25 cellular contexts compared by ENCODE assay signal in the genomic region with DNA sequence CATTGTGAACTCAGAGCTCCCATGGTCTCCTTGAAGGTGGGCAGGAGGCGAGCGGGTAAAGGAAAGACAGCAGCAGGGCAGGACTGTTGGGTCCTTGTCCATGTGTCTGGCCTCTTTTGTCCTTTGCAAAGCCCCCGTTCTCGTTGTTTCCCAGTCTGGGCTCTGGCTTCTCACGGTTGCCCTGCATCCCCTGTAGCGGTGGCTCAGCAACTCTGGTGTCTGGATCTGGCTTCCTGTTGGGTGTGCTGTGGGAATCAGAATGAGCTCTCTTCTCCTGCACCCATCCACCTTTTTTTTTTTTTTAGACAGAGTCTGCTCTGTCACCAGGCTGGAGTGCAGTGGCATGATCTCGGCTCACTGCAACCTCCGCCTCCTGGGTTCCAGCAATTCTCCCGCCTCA. TPM values are rescaled to one million over a fixed set of nuclear protein-coding genes. Genes with fewer than 3 reads are reported as not detected.
DNase-seq lines count a peak whose midpoint lies in the region; TF ChIP-seq lines count a peak whose summit lies in the region.
"Had no signal": no experiment of that assay in that cellular context is flagged by ENCODE, and none has a peak within 500 bp of the region (broad histone marks: within the 10 kb centered on the region; RNA-seq: fewer than 3 reads in every experiment).

No MANE protein-coding gene starts in this region.

- no peak for DNase-seq in neuronal stem cell (ENCODE audit: low spot score)
- peak; percentile 55 for DNase-seq in spleen
- no peak for DNase-seq in HPDE6-E6E7 (ENCODE audit: extremely low spot score)
- DNase-seq in activated naive CD4-positive, alpha-beta T cell (lab: John Stamatoyannopoulos, UW), result no peak
- no peak for DNase-seq in T-helper 2 cell
- DNase-seq: AML-193; CD4-positive, alpha-beta memory T cell; COR-L47; DMS53; HFFc6; NCI-H1092; NCI-H1417 treated with DMSO at 0.1 percent for 48 hours; NCI-H1694 treated with DMSO at 0.1 percent for 48 hours; NCI-H2081; NCI-H2227 treated with DMSO at 0.1 percent for 48 hours; NCI-H526 treated with DMSO at 0.1 percent for 48 hours; Right ventricle myocardium superior; RPMI8226 had no signal

- peaks cover 3% of the 10 kb centered on the region for H4K20me1 ChIP-seq in Loucy (ENCODE audit: insufficient read depth, low read length, poor library complexity, severe bottlenecking)

- H3K4me3 ChIP-seq in Loucy (ENCODE audit: low read length, poor library complexity, severe bottlenecking) (peak overlapping the region; percentile 43), neuronal stem cell (ENCODE audit: low read length in 2 of 2) (no peak overlapping the region), spleen (no peak overlapping the region)
- H3K4me3 ChIP-seq: A549; BLaER1 treated with 17β-estradiol and CSF1 and Interleukin-3, amounts not matched to agents 10 nM and 100 nM; GM23338; HAP-1; SJSA1 had no signal

- H2BK12ac ChIP-seq in neuronal stem cell (ENCODE audit: low read length), result no peak overlapping the region

- peaks cover 77% of the 10 kb centered on the region for H3K4me1 ChIP-seq in Loucy (ENCODE audit: insufficient read depth, low read length, poor library complexity, severe bottlenecking)
- peaks cover 11 to 17% of the 10 kb centered on the region in 2 donors for H3K4me1 ChIP-seq in neuronal stem cell (ENCODE audit: control insufficient read depth in 2 of 2, insufficient read depth in 1 of 2, low read depth in 1 of 2, low read length in 2 of 2)
- peaks cover 20 to 90% (median 64%) of the 10 kb centered on the region in 6 donors for H3K4me1 ChIP-seq in spleen
- H3K4me1 ChIP-seq: A549 had no signal

- H3K14ac ChIP-seq in neuronal stem cell (ENCODE audit: low read length), result no peak overlapping the region

- H3K27ac ChIP-seq in C4-2B (peak overlapping the region; percentile 84), neuronal stem cell (replicated peaks; ENCODE audit: low read length) (no peak overlapping the region), spleen (peak overlapping the region in 2 of 8 donors; percentile 82 to 96)
- H3K27ac ChIP-seq: A549, SJSA1 had no signal

- H2BK120ac ChIP-seq in neuronal stem cell (ENCODE audit: low read depth, low read length), result no peak overlapping the region

- H4K8ac ChIP-seq in neuronal stem cell (ENCODE audit: low read depth, low read length), result no peak overlapping the region

- H3K23ac ChIP-seq in neuronal stem cell (ENCODE audit: low read depth, low read length, poor library complexity), result no peak overlapping the region

- H4K91ac ChIP-seq in neuronal stem cell (ENCODE audit: low read depth, low read length, poor library complexity), result no peak overlapping the region

- TF ChIP-seq POLR2A in spleen (IDR thresholded peaks at IDR 0.05), result no peak

- no peak overlapping the region for H3K18ac ChIP-seq in neuronal stem cell (ENCODE audit: low read length)

- H3K36me3 ChIP-seq in Loucy (ENCODE audit: insufficient read depth, low read length), result no peaks in the 10 kb centered on the region
- peaks cover 0 to 25% of the 10 kb centered on the region in 2 donors for H3K36me3 ChIP-seq in neuronal stem cell (replicated peaks in 1 of 2; ENCODE audit: control insufficient read depth in 2 of 2, insufficient read depth in 2 of 2, low read length in 2 of 2)
- peaks cover 0 to 63% (median 33%) of the 10 kb centered on the region in 6 donors for H3K36me3 ChIP-seq in spleen
- H3K36me3 ChIP-seq: HAP-1 had no signal

- H3K9me3 ChIP-seq in Loucy (ENCODE audit: insufficient read depth, low read depth, low read length) (no peaks in the 10 kb centered on the region), neuronal stem cell (replicated peaks in 1 of 2; ENCODE audit: control insufficient read depth in 2 of 2, insufficient read depth in 1 of 2, low read depth in 1 of 2, low read length in 2 of 2) (no peaks in the 10 kb centered on the region), spleen (no peaks in the 10 kb centered on the region)
- H3K9me3 ChIP-seq: A549; BLaER1 treated with 17β-estradiol and CSF1 and Interleukin-3, amounts not matched to agents 10 nM and 100 nM; HAP-1; SJSA1 had no signal

- peak overlapping the region; percentile 17 for H2BK5ac ChIP-seq in neuronal stem cell (ENCODE audit: low read length)

- H2AFZ ChIP-seq in Loucy (ENCODE audit: low read length), result no peak overlapping the region
- H2AFZ ChIP-seq in neuronal stem cell (ENCODE audit: low read length), result no peak overlapping the region
- H2AFZ ChIP-seq: GM23338 had no signal

- peak overlapping the region; percentile 36 for H2AK5ac ChIP-seq in neuronal stem cell (ENCODE audit: low read depth, low read length)

- H2BK15ac ChIP-seq in neuronal stem cell (ENCODE audit: low read length), result no peak overlapping the region

- TF ChIP-seq CTCF in C4-2B (conservative IDR thresholded peaks at IDR 0.05) (no peak), Loucy (conservative IDR thresholded peaks at IDR 0.05; ENCODE audit: low read length) (no peak), spleen (IDR thresholded peaks at IDR 0.05 in 8 of 11, conservative IDR thresholded peaks at IDR 0.05 in 3 of 11) (no peak)

- H3K27me3 ChIP-seq in Loucy (ENCODE audit: insufficient read depth, low read length, poor library complexity, severe bottlenecking), result no peaks in the 10 kb centered on the region
- H3K27me3 ChIP-seq in neuronal stem cell (ENCODE audit: control insufficient read depth in 3 of 3, insufficient read depth in 3 of 3, low read depth in 1 of 3, low read length in 3 of 3), result no peaks in the 10 kb centered on the region
- no peaks in the 10 kb centered on the region for H3K27me3 ChIP-seq in spleen (replicated peaks in 1 of 7)
- H3K27me3 ChIP-seq: SJSA1 had no signal

- H3K4me2 ChIP-seq in Loucy (ENCODE audit: low read depth, low read length, poor library complexity, severe bottlenecking), result peak overlapping the region; percentile 81
- H3K4me2 ChIP-seq in neuronal stem cell (ENCODE audit: insufficient read depth, low read length, poor library complexity, severe bottlenecking), result no peak overlapping the region
- H3K4me2 ChIP-seq: A549, GM23338 had no signal

- no peak overlapping the region for H3K4ac ChIP-seq in neuronal stem cell (ENCODE audit: low read length)

- H3K9ac ChIP-seq in Loucy (ENCODE audit: low read depth, low read length, poor library complexity, severe bottlenecking), result peak overlapping the region; percentile 33
- H3K9ac ChIP-seq in neuronal stem cell (ENCODE audit: low read depth, low read length, poor library complexity), result no peak overlapping the region

- WGBS in neuronal stem cell (ENCODE audit: extremely low coverage in 2 of 2, insufficient read length in 2 of 2, insufficient replicate concordance in 1 of 2), 2 donors, result no CpG with 5 or more reads among the region's 9 CpGs
- 87 to 93% (median 91%) methylated on average over 9 of the region's 9 CpGs for WGBS in spleen, 5 donors

- intact Hi-C loops in spleen (cut with DNase I; ENCODE audit: low total_unique reads), result no loop called here

- H3K9me2 ChIP-seq in Loucy (replicated peaks; ENCODE audit: low read depth, low read length), result no peaks in the 10 kb centered on the region

- H3K79me1 ChIP-seq in neuronal stem cell (ENCODE audit: low read depth, low read length), result no peaks in the 10 kb centered on the region

- peaks cover 81% of the 10 kb centered on the region for H3K79me2 ChIP-seq in Loucy (ENCODE audit: insufficient read depth, low read length)

- H3F3A ChIP-seq in Loucy (ENCODE audit: low read depth), result no peaks in the 10 kb centered on the region

RNA-seq across cellular contexts. Expression of gene H6PD, which starts 11.1 kb away (rescaled TPM):
- polyA plus RNA-seq in neuronal stem cell (2013, experiment 1 of 2), result 14.1 TPM
- polyA plus RNA-seq in neuronal stem cell (2013, experiment 2 of 2), result 15.0 TPM
- total RNA-seq in spleen, result 10 to 100 TPM; 32.1 to 55.3 (median 37.8) TPM
- 10 to 100 TPM in 1 of 3 donors, 1 to 10 TPM in 2; 4.5 to 13.9 (median 5.5) TPM for polyA plus RNA-seq in spleen

RNA-seq across cellular contexts. Expression of gene SPSB1, which starts 47.0 kb away (rescaled TPM):
- polyA plus RNA-seq in neuronal stem cell (2013, experiment 1 of 2), result 5.2 TPM
- polyA plus RNA-seq in neuronal stem cell (2013, experiment 2 of 2), result 5.1 TPM
- total RNA-seq in spleen, result 1 to 10 TPM; 2.4 to 7.9 (median 5.3) TPM
- polyA plus RNA-seq in spleen, result 1 to 10 TPM; 1.3 to 3.4 (median 2.7) TPM
